Comparison of ENCODE assay signal across 10 cellular contexts in the genomic region with DNA sequence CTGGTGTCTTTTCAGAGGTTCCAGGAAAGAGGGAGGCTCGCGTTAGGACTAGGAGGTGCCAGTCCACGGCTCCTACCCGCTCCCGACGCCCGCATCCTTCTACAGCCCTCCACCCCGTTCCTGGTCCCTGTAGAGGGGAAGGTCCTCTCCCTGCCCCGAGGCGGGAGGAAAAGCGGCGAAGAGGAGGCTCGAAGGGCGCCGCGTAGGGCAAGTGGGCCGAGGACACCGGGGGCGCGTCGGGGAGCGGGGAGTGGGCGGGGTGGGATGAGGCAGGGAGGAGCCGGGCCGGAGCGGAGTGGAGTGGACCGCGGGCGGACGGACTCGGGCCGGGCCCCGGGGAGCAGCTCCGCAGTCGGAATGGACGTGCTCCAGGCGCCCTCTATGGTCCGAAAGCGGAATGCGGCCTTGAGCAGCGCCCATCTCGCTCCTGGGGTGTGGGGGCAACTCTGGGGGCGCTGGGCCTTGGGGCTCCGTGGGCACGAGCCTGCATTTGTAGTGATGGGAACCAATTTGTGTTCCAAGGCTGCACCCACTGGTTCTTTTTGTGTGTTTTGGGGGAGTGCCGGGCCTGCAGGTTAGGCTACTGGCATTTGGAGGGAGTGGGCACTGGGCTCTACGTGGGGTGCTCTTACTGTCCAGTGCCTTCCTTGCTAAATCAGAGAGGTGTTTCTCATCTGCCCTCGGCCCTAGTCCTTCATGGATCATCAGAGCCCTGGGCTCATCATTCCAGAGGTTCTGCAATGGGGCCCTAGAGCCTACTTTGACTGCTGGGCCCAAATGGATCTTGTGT. TPM values are rescaled to one million over a fixed set of nuclear protein-coding genes. Genes with fewer than 3 reads are reported as not detected.
A peak's percentile ranks its signal among the peaks of the same experiment; 100 is the strongest.
DNase-seq lines count a peak whose midpoint lies in the region; ATAC-seq and TF ChIP-seq lines count a peak whose summit lies in the region.
"Had no signal": no experiment of that assay in that cellular context is flagged by ENCODE, and none has a peak within 500 bp of the region (broad histone marks: within the 10 kb centered on the region; RNA-seq: fewer than 3 reads in every experiment).

No MANE protein-coding gene starts in this region.

- ATAC-seq in GM19035 (IDR thresholded peaks at IDR 0.05; ENCODE audit: unreplicated experiment) = no peak
- no peak for ATAC-seq in CD8-positive, alpha-beta T cell

- CTCF ChIA-PET in CD8-positive, alpha-beta T cell (lab: Charles Lee) = no interaction called here

- TF ChIP-seq CTCF in GM12874 (IDR thresholded peaks at IDR 0.05; ENCODE audit: insufficient read depth, low read depth, low read length) = 0 out of 2 replicates have a peak, but pooled peaks have one; percentile 3
- peak; percentile 55 for TF ChIP-seq CTCF in astrocyte of the spinal cord (IDR thresholded peaks at IDR 0.05; ENCODE audit: low read depth, low read length)
- no peak for TF ChIP-seq CTCF in CD8-positive, alpha-beta T cell (IDR thresholded peaks at IDR 0.05)

- H3K4me1 Mint-ChIP-seq in CD8-positive, alpha-beta T cell (ENCODE audit: low read depth) = peaks cover 11% of the 10 kb centered on the region

- H3K9me3 ChIP-seq in iPS-18a (ENCODE audit: control insufficient read depth, low read depth, low read length) = no peaks in the 10 kb centered on the region
- H3K9me3 ChIP-seq in CD8-positive, alpha-beta T cell (ENCODE audit: low read length) = no peaks in the 10 kb centered on the region

- POLR2A ChIA-PET in CD8-positive, alpha-beta T cell (lab: Charles Lee) = no interaction called here

- H3K36me3 Mint-ChIP-seq in CD8-positive, alpha-beta T cell = no peaks in the 10 kb centered on the region

- H3K9me3 Mint-ChIP-seq in CD8-positive, alpha-beta T cell = no peaks in the 10 kb centered on the region

- intact Hi-C loops in CD8-positive, alpha-beta T cell (cut with DNase I, micrococcal nuclease) = no loop called here

- no peak overlapping the region for H3K27ac ChIP-seq in iPS-18a (ENCODE audit: low read length)
- no peak overlapping the region for H3K27ac ChIP-seq in CD8-positive, alpha-beta T cell (ENCODE audit: low read depth, low read length)

- H3K4me1 ChIP-seq in iPS-18a (ENCODE audit: control insufficient read depth, low read depth, low read length) = peaks cover 27% of the 10 kb centered on the region
- no peaks in the 10 kb centered on the region for H3K4me1 ChIP-seq in CD8-positive, alpha-beta T cell (ENCODE audit: insufficient read depth, low read length)

- no peak overlapping the region for H3K4me3 Mint-ChIP-seq in CD8-positive, alpha-beta T cell

- H3K27me3 ChIP-seq in iPS-18a (ENCODE audit: control insufficient read depth, insufficient read depth, low read length) = peaks cover 100% of the 10 kb centered on the region
- peaks cover 6% of the 10 kb centered on the region for H3K27me3 ChIP-seq in CD8-positive, alpha-beta T cell (ENCODE audit: insufficient read depth, low read length)

- DNase-seq in astrocyte of the spinal cord (ENCODE audit: low read depth, low spot score) (peak; percentile 19), skeletal muscle cell (ENCODE audit: low read depth) (no peak), glomerular visceral epithelial cell (ENCODE audit: extremely low spot score) (no peak), GOT3 (lab: John Stamatoyannopoulos, UW) (no peak)
- no peak for DNase-seq in CD8-positive, alpha-beta T cell
- DNase-seq: SHP77 treated with DMSO at 0.1 percent for 48 hours; stimulated activated CD4-positive, alpha-beta T cell treated with anti-CD3 and anti-CD28 coated beads, Interleukin-1b, Interleukin-23, amount 100 ng/mL, for 48 hours had no signal

- H3K27ac Mint-ChIP-seq in CD8-positive, alpha-beta T cell = no peak overlapping the region

- in situ Hi-C loops in astrocyte of the spinal cord (cut with HindIII; ENCODE audit: low sequenced_read_pairs) = no loop called here

- H3K27me3 Mint-ChIP-seq in CD8-positive, alpha-beta T cell (ENCODE audit: low read depth) = peaks cover 50% of the 10 kb centered on the region

- no peaks in the 10 kb centered on the region for H3K36me3 ChIP-seq in iPS-18a (ENCODE audit: control insufficient read depth, low read depth, low read length)
- no peaks in the 10 kb centered on the region for H3K36me3 ChIP-seq in CD8-positive, alpha-beta T cell (ENCODE audit: insufficient read depth, low read length)

- no peak overlapping the region for H3K9ac ChIP-seq in iPS-18a (ENCODE audit: low read length)

- no peak overlapping the region for H3K4me3 ChIP-seq in astrocyte of the spinal cord (ENCODE audit: low read depth, low read length)
- peak overlapping the region; percentile 50 for H3K4me3 ChIP-seq in iPS-18a (ENCODE audit: low read length)
- peak overlapping the region; percentile 20 for H3K4me3 ChIP-seq in skeletal muscle cell (ENCODE audit: low read depth, low read length)
- no peak overlapping the region for H3K4me3 ChIP-seq in CD8-positive, alpha-beta T cell (ENCODE audit: low read depth, low read length)

RNA-seq across cellular contexts. Expression of a gene that starts 7.3 kb away (rescaled TPM):
- total RNA-seq in CD8-positive, alpha-beta T cell = not detected

Comparison
In these comparisons a context has a peak if more than half of its experiments do, and no peak if none do; other contexts are left out.
1. H3K4me3 ChIP-seq: peak in iPS-18a (single experiment) and skeletal muscle cell (single experiment); none in astrocyte of the spinal cord (single experiment) and CD8-positive, alpha-beta T cell (single experiment).